8 cellular contexts compared by ENCODE assay signal in the genomic region with DNA sequence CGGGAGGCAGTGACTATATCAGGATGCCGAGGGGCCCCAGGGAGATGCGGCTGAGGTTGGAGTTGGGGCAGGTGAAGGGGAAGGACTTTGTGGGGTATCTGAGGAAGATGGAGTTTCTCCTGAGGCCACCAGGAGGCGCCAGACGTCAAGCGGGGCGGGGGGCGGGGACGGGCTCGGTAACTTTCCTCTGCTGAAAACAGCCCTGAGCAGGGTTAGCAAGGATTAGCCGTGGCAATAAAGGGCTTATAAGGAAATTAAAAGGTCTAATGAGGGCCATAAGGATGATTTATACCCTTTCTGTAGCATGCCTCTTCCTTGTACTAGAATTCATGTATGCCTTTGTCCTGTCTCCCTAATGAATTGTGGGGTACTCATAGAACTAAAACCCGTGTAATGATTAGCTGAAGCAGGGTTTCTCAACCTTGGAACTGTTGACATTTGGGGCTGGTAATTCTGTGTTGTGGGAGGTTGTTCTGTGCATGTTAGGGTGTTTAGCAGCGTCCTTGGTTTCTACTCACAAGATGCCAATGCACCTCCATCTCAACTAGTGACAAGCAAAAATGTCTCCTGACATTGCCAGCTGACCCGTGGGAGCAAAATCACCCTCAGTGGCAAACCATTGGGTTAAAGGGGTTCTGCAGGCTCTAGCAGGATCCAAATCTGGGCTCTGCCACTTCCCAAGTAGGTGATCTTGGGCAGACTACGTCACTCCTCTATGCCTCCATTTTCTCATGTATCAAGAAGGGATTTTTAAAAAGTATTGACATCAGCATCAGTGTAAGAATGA.
DNase-seq lines count a peak whose midpoint lies in the region; ATAC-seq and TF ChIP-seq lines count a peak whose summit lies in the region.

No MANE protein-coding gene starts in this region.

- POLR2A ChIA-PET in AG04450 (lab: Yijun Ruan, JAX): no interaction called here

- H3K27me3 ChIP-seq in AG04450 (ENCODE audit: control insufficient read depth, insufficient read depth, low read length): no peaks in the 10 kb centered on the region
- H3K27me3 ChIP-seq in neutrophil: no peaks in the 10 kb centered on the region
- H3K27me3 ChIP-seq in upper lobe of left lung: no peaks in the 10 kb centered on the region

- DNase-seq in AG04450 (ENCODE audit: low read depth, low spot score): no peak
- peak; percentile 8 for DNase-seq in NCI-H460 (ENCODE audit: extremely low read depth, low read depth)
- peak; percentile 2 for DNase-seq in activated CD8-positive, alpha-beta memory T cell treated with anti-CD3 and anti-CD28 coated beads, Interleukin-2, amount 50 U/mL, for 24 hours (ENCODE audit: extremely low read depth)
- DNase-seq in epithelial cell of proximal tubule (ENCODE audit: low read depth): no peak
- peak; percentile 29 to 30 for DNase-seq in upper lobe of left lung

- H3K4me3 ChIP-seq in AG04450 (ENCODE audit: low read depth, low read length): no peak overlapping the region
- no peak overlapping the region for H3K4me3 ChIP-seq in epithelial cell of proximal tubule (ENCODE audit: low read depth, low read length)
- H3K4me3 ChIP-seq in neutrophil (ENCODE audit: low read depth in 1 of 2, low read length in 1 of 2): no peak overlapping the region
- no peak overlapping the region for H3K4me3 ChIP-seq in upper lobe of left lung

- TF ChIP-seq CTCF in AG04450 (IDR thresholded peaks at IDR 0.05; ENCODE audit: low read depth, low read length) (peak; percentile 74), epithelial cell of proximal tubule (conservative IDR thresholded peaks at IDR 0.05; ENCODE audit: low read depth, low read length) (peak; percentile 58), neutrophil (IDR thresholded peaks at IDR 0.05) (peak; percentile 57), upper lobe of left lung (IDR thresholded peaks at IDR 0.05) (peak; percentile 39 to 82 (median 69))

- WGBS in upper lobe of left lung, 2 donors: 16 to 20% methylated on average over 11 to 15 of the region's 15 CpGs

- TF ChIP-seq EP300 in upper lobe of left lung (IDR thresholded peaks at IDR 0.05): no peak

- no peak overlapping the region for H3K27ac ChIP-seq in AG04450 (ENCODE audit: low read depth, low read length)
- no peak overlapping the region for H3K27ac ChIP-seq in neutrophil
- H3K27ac ChIP-seq in upper lobe of left lung: no peak overlapping the region

- CTCF ChIA-PET in AG04450 (lab: Charles Lee): interaction anchor here (0.6 to 3.2 kb wide), 11 partner anchors 10 to 1119 kb away, joined by 3 to 17 read pairs (median 4); no protein-coding TSS in a partner anchor

- no peaks in the 10 kb centered on the region for H3K4me1 ChIP-seq in neutrophil (ENCODE audit: control insufficient read depth in 1 of 2, insufficient read depth in 1 of 2, low read depth in 1 of 2, low read length in 1 of 2)
- H3K4me1 ChIP-seq in upper lobe of left lung: peaks cover 0 to 3% (median 0%) of the 10 kb centered on the region in 4 donors

- ATAC-seq in GM18907 (IDR thresholded peaks at IDR 0.05; ENCODE audit: unreplicated experiment) (peak; percentile 64), upper lobe of left lung (ENCODE audit: low FRiP score in 2 of 2) (peak; percentile 63 to 69), HG03457 (IDR thresholded peaks at IDR 0.05; ENCODE audit: unreplicated experiment) (no peak)

- no peak for TF ChIP-seq POLR2A in upper lobe of left lung (IDR thresholded peaks at IDR 0.05)

- H3K9me3 ChIP-seq in AG04450 (ENCODE audit: control insufficient read depth, insufficient read depth, low read length) (peaks cover 7% of the 10 kb centered on the region), neutrophil (no peaks in the 10 kb centered on the region), upper lobe of left lung (no peaks in the 10 kb centered on the region)

- H3K36me3 ChIP-seq in neutrophil (no peaks in the 10 kb centered on the region), upper lobe of left lung (no peaks in the 10 kb centered on the region)

Comparison
In these comparisons a context has a peak if more than half of its experiments do, and no peak if none do; other contexts are left out.
1. DNase-seq: peak in NCI-H460 (single experiment), activated CD8-positive, alpha-beta memory T cell treated with anti-CD3 and anti-CD28 coated beads, Interleukin-2, amount 50 U/mL, for 24 hours (single experiment) and upper lobe of left lung (2 of 2); none in AG04450 (single experiment) and epithelial cell of proximal tubule (single experiment).
2. Peak in every context shown above with its lines, with median percentiles within 50 percentile points of each other: CTCF ChIP-seq.